Comparison of ENCODE assay signal across 2 cellular contexts in the genomic region with DNA sequence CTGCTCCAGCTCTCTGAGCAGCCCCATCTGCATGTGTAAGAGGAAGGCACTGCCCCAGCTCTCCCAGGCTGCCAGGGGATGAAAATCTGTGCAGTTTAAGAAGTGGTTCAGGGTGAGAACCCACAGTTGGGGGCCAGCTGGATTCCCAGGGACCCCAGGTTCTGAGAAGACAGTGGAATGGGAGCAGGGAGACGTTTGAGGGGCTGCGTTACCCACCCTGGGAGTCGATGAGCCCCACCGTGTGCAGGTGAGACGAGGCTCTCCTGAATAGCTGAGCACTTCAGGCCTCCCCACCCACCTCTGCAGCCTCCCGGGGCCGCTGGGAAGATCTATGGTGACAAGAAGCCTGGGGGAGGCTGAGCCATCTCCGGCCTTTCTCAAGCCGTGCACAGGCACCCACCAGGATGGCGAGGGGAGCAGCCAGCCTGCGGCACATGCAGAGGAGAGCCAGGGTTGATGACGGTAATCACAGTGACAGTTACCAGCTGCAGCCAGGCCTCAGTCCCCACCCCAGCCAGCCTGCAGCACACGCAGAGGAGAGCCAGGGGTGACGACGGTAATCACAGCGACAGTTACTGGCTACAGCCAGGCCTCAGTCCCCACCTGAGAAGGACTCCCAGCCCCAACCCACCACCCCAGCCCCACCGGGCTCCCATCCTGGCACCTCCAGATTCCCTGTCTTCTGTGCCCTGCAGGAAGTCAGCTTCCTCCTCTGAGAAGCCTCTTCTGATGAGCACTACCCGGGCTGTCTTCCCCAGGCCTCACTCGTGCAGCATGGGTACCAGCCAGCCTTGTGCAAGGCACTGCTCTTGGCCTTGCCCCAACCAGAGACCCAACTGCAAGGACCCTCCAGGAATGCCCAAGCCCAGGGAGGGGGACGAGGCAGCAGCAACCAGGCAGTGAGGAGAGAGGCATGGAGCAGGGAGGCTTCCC.
TF ChIP-seq lines count a peak whose summit lies in the region.

No MANE protein-coding gene starts in this region.

TF ChIP-seq in SK-N-SH, 30 proteins besides CTCF, POLR2A, EP300 and RAD21 (continued from another document):
- TF ChIP-seq, protein P1, sequence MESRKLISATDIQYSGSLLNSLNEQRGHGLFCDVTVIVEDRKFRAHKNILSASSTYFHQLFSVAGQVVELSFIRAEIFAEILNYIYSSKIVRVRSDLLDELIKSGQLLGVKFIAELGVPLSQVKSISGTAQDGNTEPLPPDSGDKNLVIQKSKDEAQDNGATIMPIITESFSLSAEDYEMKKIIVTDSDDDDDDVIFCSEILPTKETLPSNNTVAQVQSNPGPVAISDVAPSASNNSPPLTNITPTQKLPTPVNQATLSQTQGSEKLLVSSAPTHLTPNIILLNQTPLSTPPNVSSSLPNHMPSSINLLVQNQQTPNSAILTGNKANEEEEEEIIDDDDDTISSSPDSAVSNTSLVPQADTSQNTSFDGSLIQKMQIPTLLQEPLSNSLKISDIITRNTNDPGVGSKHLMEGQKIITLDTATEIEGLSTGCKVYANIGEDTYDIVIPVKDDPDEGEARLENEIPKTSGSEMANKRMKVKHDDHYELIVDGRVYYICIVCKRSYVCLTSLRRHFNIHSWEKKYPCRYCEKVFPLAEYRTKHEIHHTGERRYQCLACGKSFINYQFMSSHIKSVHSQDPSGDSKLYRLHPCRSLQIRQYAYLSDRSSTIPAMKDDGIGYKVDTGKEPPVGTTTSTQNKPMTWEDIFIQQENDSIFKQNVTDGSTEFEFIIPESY (IDR thresholded peaks at IDR 0.05; ENCODE audit: borderline replicate concordance, low read depth): no peak
- TF ChIP-seq GABPA (IDR thresholded peaks at IDR 0.05; ENCODE audit: low read depth) (no peak), POLR2AphosphoS5 (IDR thresholded peaks at IDR 0.05; ENCODE audit: low read depth, low read length) (no peak), CHD2 (IDR thresholded peaks at IDR 0.05; ENCODE audit: low read length, partially characterized antibody) (no peak), TAF1 (IDR thresholded peaks at IDR 0.05; ENCODE audit: borderline replicate concordance, low read depth, low read length) (no peak), RFX5 (IDR thresholded peaks at IDR 0.05; ENCODE audit: low read length) (no peak), EZH2phosphoT487 (IDR thresholded peaks at IDR 0.05; ENCODE audit: borderline replicate concordance, low read depth) (no peak), SIN3A (IDR thresholded peaks at IDR 0.05; ENCODE audit: borderline replicate concordance, low read depth, low read length) (no peak)
- TF ChIP-seq, protein P2, sequence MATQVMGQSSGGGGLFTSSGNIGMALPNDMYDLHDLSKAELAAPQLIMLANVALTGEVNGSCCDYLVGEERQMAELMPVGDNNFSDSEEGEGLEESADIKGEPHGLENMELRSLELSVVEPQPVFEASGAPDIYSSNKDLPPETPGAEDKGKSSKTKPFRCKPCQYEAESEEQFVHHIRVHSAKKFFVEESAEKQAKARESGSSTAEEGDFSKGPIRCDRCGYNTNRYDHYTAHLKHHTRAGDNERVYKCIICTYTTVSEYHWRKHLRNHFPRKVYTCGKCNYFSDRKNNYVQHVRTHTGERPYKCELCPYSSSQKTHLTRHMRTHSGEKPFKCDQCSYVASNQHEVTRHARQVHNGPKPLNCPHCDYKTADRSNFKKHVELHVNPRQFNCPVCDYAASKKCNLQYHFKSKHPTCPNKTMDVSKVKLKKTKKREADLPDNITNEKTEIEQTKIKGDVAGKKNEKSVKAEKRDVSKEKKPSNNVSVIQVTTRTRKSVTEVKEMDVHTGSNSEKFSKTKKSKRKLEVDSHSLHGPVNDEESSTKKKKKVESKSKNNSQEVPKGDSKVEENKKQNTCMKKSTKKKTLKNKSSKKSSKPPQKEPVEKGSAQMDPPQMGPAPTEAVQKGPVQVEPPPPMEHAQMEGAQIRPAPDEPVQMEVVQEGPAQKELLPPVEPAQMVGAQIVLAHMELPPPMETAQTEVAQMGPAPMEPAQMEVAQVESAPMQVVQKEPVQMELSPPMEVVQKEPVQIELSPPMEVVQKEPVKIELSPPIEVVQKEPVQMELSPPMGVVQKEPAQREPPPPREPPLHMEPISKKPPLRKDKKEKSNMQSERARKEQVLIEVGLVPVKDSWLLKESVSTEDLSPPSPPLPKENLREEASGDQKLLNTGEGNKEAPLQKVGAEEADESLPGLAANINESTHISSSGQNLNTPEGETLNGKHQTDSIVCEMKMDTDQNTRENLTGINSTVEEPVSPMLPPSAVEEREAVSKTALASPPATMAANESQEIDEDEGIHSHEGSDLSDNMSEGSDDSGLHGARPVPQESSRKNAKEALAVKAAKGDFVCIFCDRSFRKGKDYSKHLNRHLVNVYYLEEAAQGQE (IDR thresholded peaks at IDR 0.05; ENCODE audit: low read depth, low read length): no peak
- TF ChIP-seq, protein P3, sequence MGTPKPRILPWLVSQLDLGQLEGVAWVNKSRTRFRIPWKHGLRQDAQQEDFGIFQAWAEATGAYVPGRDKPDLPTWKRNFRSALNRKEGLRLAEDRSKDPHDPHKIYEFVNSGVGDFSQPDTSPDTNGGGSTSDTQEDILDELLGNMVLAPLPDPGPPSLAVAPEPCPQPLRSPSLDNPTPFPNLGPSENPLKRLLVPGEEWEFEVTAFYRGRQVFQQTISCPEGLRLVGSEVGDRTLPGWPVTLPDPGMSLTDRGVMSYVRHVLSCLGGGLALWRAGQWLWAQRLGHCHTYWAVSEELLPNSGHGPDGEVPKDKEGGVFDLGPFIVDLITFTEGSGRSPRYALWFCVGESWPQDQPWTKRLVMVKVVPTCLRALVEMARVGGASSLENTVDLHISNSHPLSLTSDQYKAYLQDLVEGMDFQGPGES (IDR thresholded peaks at IDR 0.05; ENCODE audit: low read depth, low read length): no peak
- TF ChIP-seq, protein P4, sequence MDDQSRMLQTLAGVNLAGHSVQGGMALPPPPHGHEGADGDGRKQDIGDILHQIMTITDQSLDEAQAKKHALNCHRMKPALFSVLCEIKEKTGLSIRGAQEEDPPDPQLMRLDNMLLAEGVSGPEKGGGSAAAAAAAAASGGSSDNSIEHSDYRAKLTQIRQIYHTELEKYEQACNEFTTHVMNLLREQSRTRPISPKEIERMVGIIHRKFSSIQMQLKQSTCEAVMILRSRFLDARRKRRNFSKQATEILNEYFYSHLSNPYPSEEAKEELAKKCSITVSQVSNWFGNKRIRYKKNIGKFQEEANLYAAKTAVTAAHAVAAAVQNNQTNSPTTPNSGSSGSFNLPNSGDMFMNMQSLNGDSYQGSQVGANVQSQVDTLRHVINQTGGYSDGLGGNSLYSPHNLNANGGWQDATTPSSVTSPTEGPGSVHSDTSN (IDR thresholded peaks at IDR 0.05): no peak
TF ChIP-seq in SK-N-SH: peak in this region for 0.

TF ChIP-seq in SK-N-SH treated with all-trans-retinoic acid at 6 μM for 48 hours, 23 proteins besides CTCF, POLR2A, EP300 and RAD21 (continued from another document):
- TF ChIP-seq, protein P5, sequence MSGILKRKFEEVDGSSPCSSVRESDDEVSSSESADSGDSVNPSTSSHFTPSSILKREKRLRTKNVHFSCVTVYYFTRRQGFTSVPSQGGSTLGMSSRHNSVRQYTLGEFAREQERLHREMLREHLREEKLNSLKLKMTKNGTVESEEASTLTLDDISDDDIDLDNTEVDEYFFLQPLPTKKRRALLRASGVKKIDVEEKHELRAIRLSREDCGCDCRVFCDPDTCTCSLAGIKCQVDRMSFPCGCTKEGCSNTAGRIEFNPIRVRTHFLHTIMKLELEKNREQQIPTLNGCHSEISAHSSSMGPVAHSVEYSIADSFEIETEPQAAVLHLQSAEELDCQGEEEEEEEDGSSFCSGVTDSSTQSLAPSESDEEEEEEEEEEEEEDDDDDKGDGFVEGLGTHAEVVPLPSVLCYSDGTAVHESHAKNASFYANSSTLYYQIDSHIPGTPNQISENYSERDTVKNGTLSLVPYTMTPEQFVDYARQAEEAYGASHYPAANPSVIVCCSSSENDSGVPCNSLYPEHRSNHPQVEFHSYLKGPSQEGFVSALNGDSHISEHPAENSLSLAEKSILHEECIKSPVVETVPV (CRISPR knock-in tag; IDR thresholded peaks at IDR 0.05): no peak
- TF ChIP-seq ISL1 (CRISPR knock-in tag; IDR thresholded peaks at IDR 0.05) (no peak), OSR1 (CRISPR knock-in tag; IDR thresholded peaks at IDR 0.05) (no peak), ZNF70 (CRISPR knock-in tag; IDR thresholded peaks at IDR 0.05) (no peak)
